Comparison of ENCODE assay signal across 7 cellular contexts in the genomic region with DNA sequence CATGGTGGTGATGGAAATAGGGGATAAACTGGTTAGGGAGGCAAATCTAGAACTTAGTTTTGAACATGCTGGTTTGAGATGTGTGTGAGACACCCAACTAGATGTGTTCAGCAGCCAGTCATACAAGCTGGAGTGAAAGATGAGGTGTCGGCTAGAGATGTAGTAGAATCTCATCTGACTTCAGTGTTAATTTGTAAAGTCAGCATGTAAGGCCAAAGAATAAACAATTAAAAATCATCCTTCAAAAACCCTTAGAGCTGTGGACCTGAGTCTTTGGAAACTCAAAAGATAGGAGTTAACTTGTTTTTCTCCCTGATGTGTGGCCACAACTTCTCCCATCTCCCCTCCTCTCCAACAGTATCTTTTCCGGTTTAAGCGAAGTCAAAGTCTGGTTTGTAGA.
"Had no signal": no experiment of that assay in that cellular context is flagged by ENCODE, and none has a peak within 500 bp of the region (broad histone marks: within the 10 kb centered on the region; RNA-seq: fewer than 3 reads in every experiment).

No MANE protein-coding gene starts in this region.

- H3K4me2 ChIP-seq: KMS-11 had no signal

- DNase-seq: IMR-90, KBM-7, KG1 had no signal

- H3K9ac ChIP-seq: KMS-11 had no signal

- FAIRE-seq: HepG2, HTR-8/SVneo had no signal

- ATAC-seq: HepG2 had no signal

- H3K27ac ChIP-seq: HL-60, KMS-11 had no signal
